1 cellular context compared by ENCODE assay signal in the genomic region with DNA sequence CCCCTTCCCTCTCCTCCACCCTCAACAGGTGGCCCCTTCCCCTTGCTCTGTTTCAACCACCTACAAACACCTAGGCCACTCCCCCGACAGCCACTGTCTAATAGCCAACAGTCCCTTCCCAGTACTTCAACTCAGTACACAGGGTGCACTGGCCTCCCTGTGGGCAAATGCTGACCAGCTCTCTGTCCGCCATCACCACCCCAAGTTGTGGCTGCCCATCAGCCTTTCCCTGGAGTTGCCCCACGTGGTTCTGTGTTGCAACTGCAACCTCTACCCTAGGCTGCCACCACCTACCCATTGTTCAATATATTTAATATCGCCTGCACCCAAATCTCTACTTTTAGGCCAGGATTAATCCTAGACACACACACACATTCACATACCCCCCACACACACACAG.
TF ChIP-seq lines count a peak whose summit lies in the region.

No MANE protein-coding gene starts in this region.

TF ChIP-seq in WTC11, 78 proteins besides CTCF, POLR2A, EP300 and RAD21 (continued from another document):
- TF ChIP-seq, protein P1, sequence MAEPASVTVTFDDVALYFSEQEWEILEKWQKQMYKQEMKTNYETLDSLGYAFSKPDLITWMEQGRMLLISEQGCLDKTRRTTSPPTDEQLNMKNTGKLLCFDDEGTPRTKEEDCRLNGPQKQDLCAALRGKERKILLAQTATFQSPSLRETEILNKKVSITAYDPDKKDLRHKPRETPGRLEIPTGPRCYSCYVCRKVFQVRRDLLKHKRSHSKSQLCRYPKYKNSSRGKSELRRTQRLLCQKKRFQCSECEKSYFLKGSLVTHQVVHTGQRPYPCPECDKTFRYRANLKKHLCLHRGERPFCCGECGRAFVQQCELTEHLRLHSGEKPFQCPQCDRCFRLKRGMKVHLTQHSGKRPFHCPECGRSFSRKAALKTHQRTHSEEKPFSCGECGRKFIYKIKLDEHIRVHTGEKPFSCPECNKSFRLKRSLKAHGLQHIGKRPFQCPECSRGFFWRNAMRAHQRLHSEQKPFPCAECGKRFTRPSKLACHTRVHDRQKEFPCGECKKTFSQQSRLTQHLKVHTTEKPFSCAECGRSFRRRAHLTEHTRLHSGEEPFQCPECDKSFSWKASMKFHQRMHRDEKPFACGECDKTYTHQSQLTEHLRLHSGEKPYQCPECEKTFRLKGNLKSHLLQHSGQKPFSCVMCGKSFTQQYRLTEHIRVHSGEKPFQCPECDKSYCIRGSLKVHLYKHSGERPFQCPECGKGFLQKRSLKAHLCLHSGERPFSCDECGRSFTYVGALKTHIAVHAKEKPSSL (CRISPR knock-in tag; conservative IDR thresholded peaks at IDR 0.05) = no peak
TF ChIP-seq in WTC11: peak in this region for 0.
